ENCODE assay signal across 15 cellular contexts in genomic region chr16:49471038-49471727, GRCh38.
"Had no signal": no experiment of that assay in that cellular context is flagged by ENCODE, and none has a peak within 500 bp of the region (broad histone marks: within the 10 kb centered on the region; RNA-seq: fewer than 3 reads in every experiment).

No MANE protein-coding gene starts in this region.

- ATAC-seq: activated CD8-positive, alpha-beta T cell treated with anti-CD3 and anti-CD28 coated beads, Interleukin-2, amount 10 ng/mL, durations not matched to agents 7 days and 5 days; pancreas; stimulated activated memory B cell treated with anti-CD40 and anti-IgM and Interleukin-4, amounts not matched to agents 10 μg/mL and 1 μg/mL and 100 μg/mL, for 72 hours had no signal

- H3K4me3 ChIP-seq: adrenal gland, neural progenitor cell, pancreas had no signal

- H3K27me3 ChIP-seq: adrenal gland, pancreas had no signal

- H3K9me3 ChIP-seq: adrenal gland, pancreas had no signal

- H3K9me3 Mint-ChIP-seq: activated naive CD4-positive, alpha-beta T cell treated with anti-CD3 and anti-CD28 coated beads, Interleukin-2, amount 50 U/mL, for 24 hours; mesothelial cell of epicardium; stimulated activated memory B cell treated with anti-CD40 and anti-IgM and Interleukin-4, amounts not matched to agents 10 μg/mL and 1 μg/mL and 100 μg/mL, for 72 hours; T-helper 1 cell treated with Interleukin-12 subunit alpha and Interleukin-12 subunit beta and Interleukin-4 antibody, amounts not matched to agents 30 μg/mL and 1 μg/mL, for 36 hours; type B pancreatic cell had no signal

- H3K27ac ChIP-seq: adrenal gland, neural progenitor cell, pancreas had no signal

- H3K36me3 Mint-ChIP-seq: activated naive CD4-positive, alpha-beta T cell treated with anti-CD3 and anti-CD28 coated beads, Interleukin-2, amount 50 U/mL, for 24 hours; mesothelial cell of epicardium; neural progenitor cell; stimulated activated memory B cell treated with anti-CD40 and anti-IgM and Interleukin-4, amounts not matched to agents 10 μg/mL and 1 μg/mL and 100 μg/mL, for 72 hours; type B pancreatic cell had no signal

- H3K27me3 Mint-ChIP-seq: activated naive CD4-positive, alpha-beta T cell treated with anti-CD3 and anti-CD28 coated beads, Interleukin-2, amount 50 U/mL, for 24 hours; stimulated activated memory B cell treated with anti-CD40 and anti-IgM and Interleukin-4, amounts not matched to agents 10 μg/mL and 1 μg/mL and 100 μg/mL, for 72 hours had no signal

- FAIRE-seq: colon, endothelial cell of umbilical vein, pancreas had no signal

- H3K4me3 Mint-ChIP-seq: activated CD8-positive, alpha-beta T cell treated with anti-CD3 and anti-CD28 coated beads, Interleukin-2, amount 10 ng/mL, durations not matched to agents 7 days and 5 days; activated naive CD4-positive, alpha-beta T cell treated with anti-CD3 and anti-CD28 coated beads, Interleukin-2, amount 50 U/mL, for 24 hours; mesothelial cell of epicardium; neural progenitor cell; stimulated activated memory B cell treated with anti-CD40 and anti-IgM and Interleukin-4, amounts not matched to agents 10 μg/mL and 1 μg/mL and 100 μg/mL, for 72 hours; T-helper 1 cell treated with Interleukin-12 subunit alpha and Interleukin-12 subunit beta and Interleukin-4 antibody, amounts not matched to agents 30 μg/mL and 1 μg/mL, for 36 hours; type B pancreatic cell had no signal

- H3K4me1 Mint-ChIP-seq: mesothelial cell of epicardium had no signal

- H3K27ac Mint-ChIP-seq: activated CD8-positive, alpha-beta T cell treated with anti-CD3 and anti-CD28 coated beads, Interleukin-2, amount 10 ng/mL, durations not matched to agents 7 days and 5 days; activated naive CD4-positive, alpha-beta T cell treated with anti-CD3 and anti-CD28 coated beads, Interleukin-2, amount 50 U/mL, for 24 hours; mesothelial cell of epicardium; neural progenitor cell; stimulated activated memory B cell treated with anti-CD40 and anti-IgM and Interleukin-4, amounts not matched to agents 10 μg/mL and 1 μg/mL and 100 μg/mL, for 72 hours; T-helper 1 cell treated with Interleukin-12 subunit alpha and Interleukin-12 subunit beta and Interleukin-4 antibody, amounts not matched to agents 30 μg/mL and 1 μg/mL, for 36 hours; type B pancreatic cell had no signal

- DNase-seq: activated CD4-positive, alpha-beta T cell treated with anti-CD3 and anti-CD28 coated beads for 48 hours; activated CD8-positive, alpha-beta T cell treated with anti-CD3 and anti-CD28 coated beads, Interleukin-2, amount 10 ng/mL, durations not matched to agents 7 days and 5 days; caudate nucleus; foreskin fibroblast; kidney glomerular epithelial cell had no signal

- H3K36me3 ChIP-seq: adrenal gland, neural progenitor cell, pancreas had no signal

- H3K4me1 ChIP-seq: adrenal gland, neural progenitor cell, pancreas had no signal
